ENCODE assay signal across 17 cellular contexts in the genomic region with DNA sequence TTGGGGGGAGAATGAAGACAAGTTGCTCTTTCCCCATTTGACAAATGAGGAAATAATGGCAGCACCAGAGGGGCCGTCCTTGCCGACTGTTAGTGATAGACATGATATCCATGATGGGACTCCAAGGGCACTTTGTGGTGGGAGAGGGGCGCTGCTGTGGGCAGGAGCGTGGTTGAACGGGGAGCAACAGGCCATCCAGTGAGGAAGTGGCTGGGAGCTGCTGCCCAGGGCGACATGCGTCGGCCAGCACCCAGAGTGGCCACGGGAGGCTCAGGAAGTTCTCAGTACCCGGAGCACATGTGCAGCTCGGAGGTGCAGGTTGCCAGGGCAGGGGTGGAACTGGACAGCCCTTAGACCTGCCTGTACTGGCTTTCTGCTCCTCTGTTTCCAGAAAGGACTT.
A peak's percentile ranks its signal among the peaks of the same experiment; 100 is the strongest.
DNase-seq lines count a peak whose midpoint lies in the region; ATAC-seq and TF ChIP-seq lines count a peak whose summit lies in the region.
"Had no signal": no experiment of that assay in that cellular context is flagged by ENCODE, and none has a peak within 500 bp of the region (broad histone marks: within the 10 kb centered on the region; RNA-seq: fewer than 3 reads in every experiment).

No MANE protein-coding gene starts in this region.

- H3K9ac ChIP-seq in neural cell (ENCODE audit: low read length) = no peak overlapping the region
- H3K9ac ChIP-seq: BLaER1 treated with 17β-estradiol and CSF1 and Interleukin-3, amounts not matched to agents 10 nM and 100 nM had no signal

- TF ChIP-seq EP300 in neural cell (conservative IDR thresholded peaks at IDR 0.05; ENCODE audit: poor library complexity, severe bottlenecking) = no peak

- H3K79me2 ChIP-seq in neural cell (replicated peaks; ENCODE audit: insufficient read depth, low read length) = no peaks in the 10 kb centered on the region

- DNase-seq in NB4 (ENCODE audit: low read depth) = peak; percentile 53
- no peak for DNase-seq in kidney glomerular epithelial cell (lab: John Stamatoyannopoulos, UW)
- DNase-seq in NCI-H146 treated with DMSO at 0.1 percent for 48 hours (lab: John Stamatoyannopoulos, UW; ENCODE audit: unreplicated experiment) = no peak
- DNase-seq: AML-193; Caco-2; Calu3; CD4-positive, alpha-beta T cell; CD8-positive, alpha-beta T cell; DMS79 treated with DMSO at 0.1 percent for 48 hours; GF-D8 had no signal

- no peaks in the 10 kb centered on the region for H3F3A ChIP-seq in neural cell (ENCODE audit: insufficient read depth, low read length, poor library complexity, severe bottlenecking)

- H3K27me3 ChIP-seq in neural cell (ENCODE audit: insufficient read depth, low read depth, low read length) = no peaks in the 10 kb centered on the region
- H3K27me3 ChIP-seq: BLaER1 treated with 17β-estradiol and CSF1 and Interleukin-3, amounts not matched to agents 10 nM and 100 nM had no signal

- H4K20me1 ChIP-seq in neural cell (ENCODE audit: insufficient read depth) = no peaks in the 10 kb centered on the region
- H4K20me1 ChIP-seq: BLaER1 treated with 17β-estradiol and CSF1 and Interleukin-3, amounts not matched to agents 10 nM and 100 nM had no signal

- no peak for TF ChIP-seq RAD21 in neural cell (conservative IDR thresholded peaks at IDR 0.05)

- no peak overlapping the region for H3K4me2 ChIP-seq in neural cell (ENCODE audit: low read length)
- H3K4me2 ChIP-seq: A549; BLaER1 treated with 17β-estradiol and CSF1 and Interleukin-3, amounts not matched to agents 10 nM and 100 nM had no signal

- no peaks in the 10 kb centered on the region for H3K9me2 ChIP-seq in neural cell (ENCODE audit: insufficient read depth, low read length)

- no peak overlapping the region for H2AFZ ChIP-seq in neural cell (ENCODE audit: low read depth, low read length)

- no peak for TF ChIP-seq POLR2A in NB4 (IDR thresholded peaks at IDR 0.05; ENCODE audit: extremely low read depth, insufficient read length)

- H3K36me3 ChIP-seq in neural cell (ENCODE audit: insufficient read depth, low read length) = no peaks in the 10 kb centered on the region
- H3K36me3 ChIP-seq: BLaER1 treated with 17β-estradiol and CSF1 and Interleukin-3, amounts not matched to agents 10 nM and 100 nM had no signal

- TF ChIP-seq CTCF in NB4 (IDR thresholded peaks at IDR 0.05; ENCODE audit: low read depth, low read length) (no peak), neural cell (IDR thresholded peaks at IDR 0.05; ENCODE audit: poor library complexity, severe bottlenecking) (no peak)

- H3K4me3 ChIP-seq in NB4 (ENCODE audit: low read depth, low read length) (no peak overlapping the region), neural cell (ENCODE audit: low read length) (peak overlapping the region; percentile 15)
- H3K4me3 ChIP-seq: A549; BLaER1 treated with 17β-estradiol and CSF1 and Interleukin-3, amounts not matched to agents 10 nM and 100 nM had no signal

- H3K9me3 ChIP-seq in neural cell (ENCODE audit: low read length) = no peaks in the 10 kb centered on the region
- H3K9me3 ChIP-seq: A549; BLaER1 treated with 17β-estradiol and CSF1 and Interleukin-3, amounts not matched to agents 10 nM and 100 nM; Caco-2 had no signal

- peak overlapping the region; percentile 59 for H3K27ac ChIP-seq in angular gyrus (ENCODE audit: low read depth, low read length)
- H3K27ac ChIP-seq in neural cell (ENCODE audit: low read length) = no peak overlapping the region
- H3K27ac ChIP-seq: 22Rv1; A549; BLaER1 treated with 17β-estradiol and CSF1 and Interleukin-3, amounts not matched to agents 10 nM and 100 nM; C4-2B had no signal

- ATAC-seq in GM21576 (IDR thresholded peaks at IDR 0.05; ENCODE audit: unreplicated experiment) = no peak
- ATAC-seq: A549; CD8-positive, alpha-beta T cell had no signal

TF ChIP-seq in neural cell, 6 proteins besides CTCF, POLR2A, EP300 and RAD21:
- TF ChIP-seq, protein P1, sequence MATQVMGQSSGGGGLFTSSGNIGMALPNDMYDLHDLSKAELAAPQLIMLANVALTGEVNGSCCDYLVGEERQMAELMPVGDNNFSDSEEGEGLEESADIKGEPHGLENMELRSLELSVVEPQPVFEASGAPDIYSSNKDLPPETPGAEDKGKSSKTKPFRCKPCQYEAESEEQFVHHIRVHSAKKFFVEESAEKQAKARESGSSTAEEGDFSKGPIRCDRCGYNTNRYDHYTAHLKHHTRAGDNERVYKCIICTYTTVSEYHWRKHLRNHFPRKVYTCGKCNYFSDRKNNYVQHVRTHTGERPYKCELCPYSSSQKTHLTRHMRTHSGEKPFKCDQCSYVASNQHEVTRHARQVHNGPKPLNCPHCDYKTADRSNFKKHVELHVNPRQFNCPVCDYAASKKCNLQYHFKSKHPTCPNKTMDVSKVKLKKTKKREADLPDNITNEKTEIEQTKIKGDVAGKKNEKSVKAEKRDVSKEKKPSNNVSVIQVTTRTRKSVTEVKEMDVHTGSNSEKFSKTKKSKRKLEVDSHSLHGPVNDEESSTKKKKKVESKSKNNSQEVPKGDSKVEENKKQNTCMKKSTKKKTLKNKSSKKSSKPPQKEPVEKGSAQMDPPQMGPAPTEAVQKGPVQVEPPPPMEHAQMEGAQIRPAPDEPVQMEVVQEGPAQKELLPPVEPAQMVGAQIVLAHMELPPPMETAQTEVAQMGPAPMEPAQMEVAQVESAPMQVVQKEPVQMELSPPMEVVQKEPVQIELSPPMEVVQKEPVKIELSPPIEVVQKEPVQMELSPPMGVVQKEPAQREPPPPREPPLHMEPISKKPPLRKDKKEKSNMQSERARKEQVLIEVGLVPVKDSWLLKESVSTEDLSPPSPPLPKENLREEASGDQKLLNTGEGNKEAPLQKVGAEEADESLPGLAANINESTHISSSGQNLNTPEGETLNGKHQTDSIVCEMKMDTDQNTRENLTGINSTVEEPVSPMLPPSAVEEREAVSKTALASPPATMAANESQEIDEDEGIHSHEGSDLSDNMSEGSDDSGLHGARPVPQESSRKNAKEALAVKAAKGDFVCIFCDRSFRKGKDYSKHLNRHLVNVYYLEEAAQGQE (IDR thresholded peaks at IDR 0.05; ENCODE audit: borderline replicate concordance) = no peak
- no peak for TF ChIP-seq MXI1 (conservative IDR thresholded peaks at IDR 0.05; ENCODE audit: poor library complexity, severe bottlenecking)
- TF ChIP-seq TAF1 (IDR thresholded peaks at IDR 0.05; ENCODE audit: low read depth) = no peak
- TF ChIP-seq EZH2 (IDR thresholded peaks at IDR 0.05; ENCODE audit: borderline replicate concordance, insufficient read depth, low read length, poor library complexity, severe bottlenecking) = no peak
- TF ChIP-seq SMC3 (conservative IDR thresholded peaks at IDR 0.05; ENCODE audit: poor library complexity) = no peak
- no peak for TF ChIP-seq POLR2AphosphoS5 (IDR thresholded peaks at IDR 0.05)
